Comparison of ENCODE assay signal across 13 cellular contexts in genomic region chr14:106738075-106738474, GRCh38.
"Had no signal": no experiment of that assay in that cellular context is flagged by ENCODE, and none has a peak within 500 bp of the region (broad histone marks: within the 10 kb centered on the region; RNA-seq: fewer than 3 reads in every experiment).

No MANE protein-coding gene starts in this region.

- H3K4me1 Mint-ChIP-seq: activated naive CD4-positive, alpha-beta T cell treated with anti-CD3 and anti-CD28 coated beads, Interleukin-2, amount 50 U/mL, for 24 hours; mesothelial cell of epicardium had no signal

- H3K9me3 Mint-ChIP-seq: activated naive CD4-positive, alpha-beta T cell treated with anti-CD3 and anti-CD28 coated beads, Interleukin-2, amount 50 U/mL, for 24 hours; mesothelial cell of epicardium; T-helper 2 cell treated with Interferon-gamma antibody and Interleukin-4, amounts not matched to agents 5 μg/mL and 100 μg/mL, for 36 hours had no signal

- H3K27ac Mint-ChIP-seq: activated naive CD4-positive, alpha-beta T cell treated with anti-CD3 and anti-CD28 coated beads, Interleukin-2, amount 50 U/mL, for 24 hours; mesothelial cell of epicardium; T-helper 2 cell treated with Interferon-gamma antibody and Interleukin-4, amounts not matched to agents 5 μg/mL and 100 μg/mL, for 36 hours had no signal

- H3K4me3 Mint-ChIP-seq: activated naive CD4-positive, alpha-beta T cell treated with anti-CD3 and anti-CD28 coated beads, Interleukin-2, amount 50 U/mL, for 24 hours; mesothelial cell of epicardium; T-helper 2 cell treated with Interferon-gamma antibody and Interleukin-4, amounts not matched to agents 5 μg/mL and 100 μg/mL, for 36 hours had no signal

- ATAC-seq: body of pancreas, gastroesophageal sphincter had no signal

- H3K36me3 Mint-ChIP-seq: activated naive CD4-positive, alpha-beta T cell treated with anti-CD3 and anti-CD28 coated beads, Interleukin-2, amount 50 U/mL, for 24 hours; mesothelial cell of epicardium had no signal

- H3K27me3 Mint-ChIP-seq: activated naive CD4-positive, alpha-beta T cell treated with anti-CD3 and anti-CD28 coated beads, Interleukin-2, amount 50 U/mL, for 24 hours had no signal

- DNase-seq: activated CD4-positive, alpha-beta T cell treated with anti-CD3 and anti-CD28 coated beads, Interleukin-2, amount 50 U/mL, for 48 hours; amniotic stem cell; body of pancreas; central memory CD4-positive, alpha-beta T cell; cortex of kidney; effector memory CD4-positive, alpha-beta T cell; hippocampal formation; stimulated activated naive CD4-positive, alpha-beta T cell treated with Interleukin-2 at 50 U/mL for 16 hours; trophoblast cell had no signal
